In the genomic region with DNA sequence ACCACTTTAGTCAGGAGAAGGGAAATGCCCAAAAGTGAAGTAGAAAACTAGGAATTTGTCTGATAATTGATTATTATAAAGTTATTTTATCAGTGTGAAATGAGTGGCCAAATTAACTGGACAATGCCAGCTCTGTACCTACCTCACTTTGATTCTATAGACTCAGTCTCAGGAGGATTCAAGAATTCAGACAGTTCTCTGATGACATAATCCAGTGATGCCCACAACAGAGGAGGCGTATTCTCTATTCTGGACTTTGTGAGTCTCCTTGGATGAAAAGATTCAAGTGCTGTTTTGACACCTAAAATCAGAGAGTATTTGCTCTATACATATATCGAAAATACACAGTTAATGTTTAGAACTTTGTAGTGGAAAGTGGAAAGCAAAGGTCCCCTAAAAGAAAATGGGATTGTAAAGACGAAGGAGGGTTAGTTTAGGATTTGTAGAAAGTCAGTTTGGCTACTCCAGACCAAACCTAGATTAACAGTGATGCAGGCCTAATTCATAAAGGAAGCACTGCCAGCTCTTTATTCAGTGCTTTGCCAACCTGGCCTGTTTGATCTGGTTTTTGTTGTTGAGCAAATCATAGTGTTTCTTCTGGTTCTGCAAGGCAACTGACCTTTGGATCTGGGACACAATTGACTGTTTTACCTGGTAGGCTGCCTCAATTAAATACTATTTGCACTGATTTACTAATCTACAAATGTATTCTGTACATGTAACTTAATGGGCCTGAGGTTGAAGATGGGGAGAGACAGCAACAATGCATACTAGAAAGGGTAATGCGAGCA, we compare ENCODE assay signal across 1 cellular context.
TF ChIP-seq lines count a peak whose summit lies in the region.

No MANE protein-coding gene starts in this region.

TF ChIP-seq in liver, 16 proteins besides CTCF, POLR2A, EP300 and RAD21 (continued from another document):
- peak; percentile 43 for TF ChIP-seq FOXA2 (IDR thresholded peaks at IDR 0.05)
- peak; percentile 30 for TF ChIP-seq MAX (IDR thresholded peaks at IDR 0.05)
- TF ChIP-seq, protein P1, sequence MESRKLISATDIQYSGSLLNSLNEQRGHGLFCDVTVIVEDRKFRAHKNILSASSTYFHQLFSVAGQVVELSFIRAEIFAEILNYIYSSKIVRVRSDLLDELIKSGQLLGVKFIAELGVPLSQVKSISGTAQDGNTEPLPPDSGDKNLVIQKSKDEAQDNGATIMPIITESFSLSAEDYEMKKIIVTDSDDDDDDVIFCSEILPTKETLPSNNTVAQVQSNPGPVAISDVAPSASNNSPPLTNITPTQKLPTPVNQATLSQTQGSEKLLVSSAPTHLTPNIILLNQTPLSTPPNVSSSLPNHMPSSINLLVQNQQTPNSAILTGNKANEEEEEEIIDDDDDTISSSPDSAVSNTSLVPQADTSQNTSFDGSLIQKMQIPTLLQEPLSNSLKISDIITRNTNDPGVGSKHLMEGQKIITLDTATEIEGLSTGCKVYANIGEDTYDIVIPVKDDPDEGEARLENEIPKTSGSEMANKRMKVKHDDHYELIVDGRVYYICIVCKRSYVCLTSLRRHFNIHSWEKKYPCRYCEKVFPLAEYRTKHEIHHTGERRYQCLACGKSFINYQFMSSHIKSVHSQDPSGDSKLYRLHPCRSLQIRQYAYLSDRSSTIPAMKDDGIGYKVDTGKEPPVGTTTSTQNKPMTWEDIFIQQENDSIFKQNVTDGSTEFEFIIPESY (IDR thresholded peaks at IDR 0.05), result peak; percentile 77
- TF ChIP-seq FOXA1 (IDR thresholded peaks at IDR 0.05), result peak; percentile 39
- TF ChIP-seq YY1 (IDR thresholded peaks at IDR 0.05), result peak; percentile 48
- peak; percentile 52 to 76 for TF ChIP-seq RXRA (IDR thresholded peaks at IDR 0.05)
- TF ChIP-seq REST (IDR thresholded peaks at IDR 0.05), result peak; percentile 58
- TF ChIP-seq TAF1 (conservative IDR thresholded peaks at IDR 0.05), result no peak
